ENCODE assay signal across 18 cellular contexts in the genomic region with DNA sequence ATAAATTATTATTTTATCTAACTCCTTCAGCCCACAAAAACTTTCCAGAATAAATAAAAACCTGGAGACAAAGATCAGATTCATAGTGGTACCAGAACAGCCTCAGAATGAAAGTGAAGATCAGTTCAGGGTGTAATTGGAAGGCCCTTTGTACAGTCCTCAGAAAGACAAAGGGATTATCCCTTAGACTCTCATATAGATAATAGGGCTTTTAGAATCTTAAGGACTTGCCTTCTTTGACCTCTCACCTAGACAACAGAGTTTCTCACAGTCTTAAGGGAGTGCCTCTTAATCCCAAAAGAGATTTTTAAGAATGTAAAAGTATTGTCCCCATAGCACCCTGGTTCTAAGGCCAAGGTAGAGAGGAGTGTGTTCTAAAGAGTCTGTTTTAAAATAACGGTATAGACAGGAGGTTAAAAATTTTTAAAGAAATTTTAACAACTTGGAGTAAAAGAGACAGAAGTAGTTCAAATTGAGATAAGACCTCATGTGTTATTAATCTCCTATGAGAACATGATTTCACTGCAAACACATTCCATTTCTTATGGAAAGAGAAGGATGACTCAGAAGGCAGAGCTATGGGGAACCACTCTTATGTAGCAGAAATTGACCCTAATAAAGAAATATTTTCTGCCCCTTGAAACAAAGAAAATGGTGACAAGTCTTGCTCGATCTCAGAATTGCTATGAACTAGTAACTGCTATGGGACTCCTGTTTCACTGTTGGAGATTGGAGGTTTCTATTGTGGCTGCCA. TPM values are rescaled to one million over a fixed set of nuclear protein-coding genes. Genes with fewer than 3 reads are reported as not detected.
"Had no signal": no experiment of that assay in that cellular context is flagged by ENCODE, and none has a peak within 500 bp of the region (broad histone marks: within the 10 kb centered on the region; RNA-seq: fewer than 3 reads in every experiment).

No MANE protein-coding gene starts in this region.

- H3K4me1 ChIP-seq: esophagus muscularis mucosa, left lung, parathyroid adenoma, sigmoid colon had no signal

- H3K9me3 ChIP-seq: esophagus muscularis mucosa, left lung, sigmoid colon, thoracic aorta had no signal

- H3K27me3 ChIP-seq: esophagus muscularis mucosa, left lung, sigmoid colon had no signal

- H3K36me3 ChIP-seq: esophagus muscularis mucosa, left lung, sigmoid colon, thoracic aorta had no signal

- H3K4me3 ChIP-seq: coronary artery, esophagus muscularis mucosa, left lung, sigmoid colon, thoracic aorta had no signal

- H3K27ac ChIP-seq: coronary artery, esophagus muscularis mucosa, left lung, parathyroid adenoma, sigmoid colon, thoracic aorta had no signal

- H3K79me2 ChIP-seq: parathyroid adenoma had no signal

- H2AFZ ChIP-seq: parathyroid adenoma had no signal

- DNase-seq: activated CD4-positive, alpha-beta T cell treated with anti-CD3 and anti-CD28 coated beads for 1 hour; activated CD4-positive, alpha-beta T cell treated with anti-CD3 and anti-CD28 coated beads, Interleukin-2, amount 50 U/mL, for 48 hours; activated naive CD4-positive, alpha-beta T cell treated with anti-CD3 and anti-CD28 coated beads for 36 hours; activated naive CD8-positive, alpha-beta T cell treated with anti-CD3 and anti-CD28 coated beads, Interleukin-2, amount 50 U/mL, for 24 hours; central memory CD4-positive, alpha-beta T cell; effector CD4-positive, alpha-beta T cell; left lung; mammary epithelial cell; naive B cell; sigmoid colon; stimulated activated CD4-positive, alpha-beta T cell treated with anti-CD3 and anti-CD28 coated beads, Interleukin-12 subunit alpha, Interleukin-12 subunit beta, amount 100 ng/mL, for 4 hours; stimulated activated CD4-positive, alpha-beta T cell treated with anti-CD3 and anti-CD28 coated beads, Interleukin-2, amount 100 ng/mL, for 24 hours had no signal

- ATAC-seq: activated naive CD8-positive, alpha-beta T cell treated with anti-CD3 and anti-CD28 coated beads, Interleukin-2, amount 50 U/mL, for 24 hours; left lung had no signal

- H3K9ac ChIP-seq: parathyroid adenoma had no signal

RNA-seq across cellular contexts. Expression of a gene that starts 24.2 kb away (rescaled TPM):
- total RNA-seq: activated naive CD4-positive, alpha-beta T cell treated with anti-CD3 and anti-CD28 coated beads for 36 hours; mammary epithelial cell; mononuclear cell had no signal
- polyA plus RNA-seq: keratinocyte, mammary epithelial cell had no signal
